ENCODE assay signal across 8 cellular contexts in genomic region chr7:106598663-106599342, GRCh38.
DNase-seq lines count a peak whose midpoint lies in the region; ATAC-seq and TF ChIP-seq lines count a peak whose summit lies in the region.

No MANE protein-coding gene starts in this region.

- H3K4me3 ChIP-seq in BLaER1 (no peak overlapping the region), endodermal cell (ENCODE audit: low read length) (peak overlapping the region; percentile 46), mucosa of descending colon (no peak overlapping the region)

- 3 to 8% methylated on average over 4 to 5 of the region's 6 CpGs for WGBS in endodermal cell (ENCODE audit: insufficient coverage in 1 of 2, insufficient read length in 1 of 2), 2 experiments

- H3K9me3 ChIP-seq in BLaER1 (no peaks in the 10 kb centered on the region), endodermal cell (ENCODE audit: control insufficient read depth, low read length) (peaks cover 6% of the 10 kb centered on the region), mucosa of descending colon (no peaks in the 10 kb centered on the region)

- intact Hi-C loops in mucosa of descending colon (cut with DNase I, micrococcal nuclease), result no loop called here

- no peaks in the 10 kb centered on the region for H4K20me1 ChIP-seq in BLaER1

- peak; percentile 83 for DNase-seq in NCI-H748 treated with DMSO at 0.1 percent for 48 hours (lab: John Stamatoyannopoulos, UW)
- peak; percentile 79 for DNase-seq in activated CD8-positive, alpha-beta T cell treated with anti-CD3 and anti-CD28 coated beads, Interleukin-2, amount 10 ng/mL, durations not matched to agents 7 days and 5 days
- peak; percentile 86 for DNase-seq in endodermal cell
- DNase-seq in mucosa of descending colon, result peak; percentile 58 to 86 (median 69)
- DNase-seq in stimulated activated CD8-positive, alpha-beta memory T cell treated with anti-CD3 and anti-CD28 coated beads, Interleukin-7, amount 100 ng/mL, for 24 hours (ENCODE audit: low read depth), result peak; percentile 35

- H3K27ac Mint-ChIP-seq in activated CD8-positive, alpha-beta T cell treated with anti-CD3 and anti-CD28 coated beads, Interleukin-2, amount 10 ng/mL, durations not matched to agents 7 days and 5 days, result peak overlapping the region; percentile 36
- no peak overlapping the region for H3K27ac Mint-ChIP-seq in endodermal cell

- H3K9me3 Mint-ChIP-seq in activated CD8-positive, alpha-beta T cell treated with anti-CD3 and anti-CD28 coated beads, Interleukin-2, amount 10 ng/mL, durations not matched to agents 7 days and 5 days (ENCODE audit: insufficient read depth), result no peaks in the 10 kb centered on the region
- H3K9me3 Mint-ChIP-seq in endodermal cell, result no peaks in the 10 kb centered on the region

- peak overlapping the region; percentile 22; the same call in 1 of the 2 replicates for H3K4me2 ChIP-seq in BLaER1

- ATAC-seq in GM19395 (IDR thresholded peaks at IDR 0.05; ENCODE audit: unreplicated experiment) (peak; percentile 99), HG03457 (IDR thresholded peaks at IDR 0.05; ENCODE audit: unreplicated experiment) (peak; percentile 79), mucosa of descending colon (peak; percentile 98)
- peak; percentile 97 for ATAC-seq in activated CD8-positive, alpha-beta T cell treated with anti-CD3 and anti-CD28 coated beads, Interleukin-2, amount 10 ng/mL, durations not matched to agents 7 days and 5 days

- H3K9ac ChIP-seq in BLaER1 (no peak overlapping the region), endodermal cell (ENCODE audit: extremely low read depth, low read length, poor library complexity, severe bottlenecking) (no peak overlapping the region)

- TF ChIP-seq CTCF in endodermal cell (conservative IDR thresholded peaks at IDR 0.05) (no peak), mucosa of descending colon (IDR thresholded peaks at IDR 0.05) (no peak)

- POLR2A ChIA-PET in activated CD8-positive, alpha-beta T cell treated with anti-CD3 and anti-CD28 coated beads, Interleukin-2, amount 10 ng/mL, durations not matched to agents 7 days and 5 days (lab: Charles Lee), result interaction anchor here (0.7 to 1.1 kb wide), 3 partner anchors 60 to 315 kb away, joined by 3 to 4 read pairs (median 4); partner anchors contain the start of gene NAMPT

- CTCF ChIA-PET in activated CD8-positive, alpha-beta T cell treated with anti-CD3 and anti-CD28 coated beads, Interleukin-2, amount 10 ng/mL, durations not matched to agents 7 days and 5 days (lab: Charles Lee), result interaction anchor here (1.2 to 2.2 kb wide), 2 partner anchors 62 to 422 kb away, joined by 5 to 12 read pairs; partner anchors contain the start of gene CCDC71L

- H3K27ac ChIP-seq in BLaER1 (no peak overlapping the region), endodermal cell (ENCODE audit: low read depth, low read length) (no peak overlapping the region)

- H3K4me1 ChIP-seq in BLaER1 (no peaks in the 10 kb centered on the region), endodermal cell (ENCODE audit: control insufficient read depth, insufficient read depth, low read length) (no peaks in the 10 kb centered on the region), mucosa of descending colon (ENCODE audit: low read depth) (peaks cover 6% of the 10 kb centered on the region)

- H3K36me3 ChIP-seq in BLaER1 (no peaks in the 10 kb centered on the region), endodermal cell (ENCODE audit: control insufficient read depth, insufficient read depth, low read length) (no peaks in the 10 kb centered on the region), mucosa of descending colon (ENCODE audit: low read depth) (no peaks in the 10 kb centered on the region)

- no peaks in the 10 kb centered on the region for H3K27me3 ChIP-seq in BLaER1
- no peaks in the 10 kb centered on the region for H3K27me3 ChIP-seq in endodermal cell (ENCODE audit: control insufficient read depth, insufficient read depth, low read length, poor library complexity, severe bottlenecking)

- peaks cover 7% of the 10 kb centered on the region for H3K27me3 Mint-ChIP-seq in activated CD8-positive, alpha-beta T cell treated with anti-CD3 and anti-CD28 coated beads, Interleukin-2, amount 10 ng/mL, durations not matched to agents 7 days and 5 days (ENCODE audit: low read depth)
- peaks cover 1% of the 10 kb centered on the region for H3K27me3 Mint-ChIP-seq in endodermal cell (ENCODE audit: insufficient read depth)

- H3K4me3 Mint-ChIP-seq in activated CD8-positive, alpha-beta T cell treated with anti-CD3 and anti-CD28 coated beads, Interleukin-2, amount 10 ng/mL, durations not matched to agents 7 days and 5 days, result peak overlapping the region; percentile 9
- peak overlapping the region; percentile 43 for H3K4me3 Mint-ChIP-seq in endodermal cell

- no peaks in the 10 kb centered on the region for H3K36me3 Mint-ChIP-seq in activated CD8-positive, alpha-beta T cell treated with anti-CD3 and anti-CD28 coated beads, Interleukin-2, amount 10 ng/mL, durations not matched to agents 7 days and 5 days (ENCODE audit: low read depth)
- H3K36me3 Mint-ChIP-seq in endodermal cell (ENCODE audit: low read depth), result no peaks in the 10 kb centered on the region

- H3K4me1 Mint-ChIP-seq in activated CD8-positive, alpha-beta T cell treated with anti-CD3 and anti-CD28 coated beads, Interleukin-2, amount 10 ng/mL, durations not matched to agents 7 days and 5 days (ENCODE audit: low read depth), result peaks cover 8% of the 10 kb centered on the region
- peaks cover 3% of the 10 kb centered on the region for H3K4me1 Mint-ChIP-seq in endodermal cell

Comparison
In these comparisons a context has a peak if more than half of its experiments do, and no peak if none do; other contexts are left out.
1. DNase-seq: peak in every context shown above with its lines; median percentile 86 in endodermal cell; 83 in NCI-H748 treated with DMSO at 0.1 percent for 48 hours; 79 in activated CD8-positive, alpha-beta T cell treated with anti-CD3 and anti-CD28 coated beads, Interleukin-2, amount 10 ng/mL, durations not matched to agents 7 days and 5 days; 69 in mucosa of descending colon; 35 in stimulated activated CD8-positive, alpha-beta memory T cell treated with anti-CD3 and anti-CD28 coated beads, Interleukin-7, amount 100 ng/mL, for 24 hours.